ENCODE assay signal across 8 cellular contexts in the genomic region with DNA sequence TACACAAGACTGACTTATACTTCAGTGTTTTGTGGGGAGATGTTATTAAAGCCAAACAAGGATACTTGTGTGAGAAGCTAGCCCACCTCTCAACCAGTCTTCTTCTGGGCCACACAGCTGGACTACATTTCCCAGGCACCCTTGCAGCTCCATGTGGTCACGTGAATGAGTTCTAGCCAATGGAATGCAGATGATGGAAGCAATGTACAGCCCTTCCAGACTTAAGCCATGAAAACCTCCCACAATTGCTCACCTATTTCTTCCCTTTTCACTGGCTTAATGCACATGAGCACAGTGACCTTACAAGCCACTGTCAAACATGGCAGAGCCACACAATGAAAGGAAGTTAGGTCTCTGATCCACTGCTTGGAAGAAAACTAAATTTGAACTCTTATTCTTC. TPM values are rescaled to one million over a fixed set of nuclear protein-coding genes. Genes with fewer than 3 reads are reported as not detected.
A peak's percentile ranks its signal among the peaks of the same experiment; 100 is the strongest.
DNase-seq lines count a peak whose midpoint lies in the region; ATAC-seq, FAIRE-seq and TF ChIP-seq lines count a peak whose summit lies in the region.

No MANE protein-coding gene starts in this region.

- H4K20me1 ChIP-seq in KMS-11 (ENCODE audit: insufficient read depth), result no peaks in the 10 kb centered on the region

- H3K27me3 ChIP-seq in KMS-11 (ENCODE audit: insufficient read depth, low read depth), result no peaks in the 10 kb centered on the region
- no peaks in the 10 kb centered on the region for H3K27me3 ChIP-seq in gastrocnemius medialis

- TF ChIP-seq CTCF in GM10266 (IDR thresholded peaks at IDR 0.05; ENCODE audit: control insufficient read depth, insufficient read depth, low read depth, missing control alignments) (no peak), KMS-11 (conservative IDR thresholded peaks at IDR 0.05; ENCODE audit: low read depth, low read length) (no peak), gastrocnemius medialis (IDR thresholded peaks at IDR 0.05 in 4 of 5, conservative IDR thresholded peaks at IDR 0.05 in 1 of 5) (no peak)

- in situ Hi-C loops in gastrocnemius medialis (cut with MboI; ENCODE audit: low sequenced_read_pairs in 4 of 4), result no loop called here

- TF ChIP-seq POLR2A in gastrocnemius medialis (IDR thresholded peaks at IDR 0.05) (no peak), GM12892 (IDR thresholded peaks at IDR 0.05; ENCODE audit: low read depth, low read length) (no peak)

- H3K27ac ChIP-seq in KMS-11 (no peak overlapping the region), gastrocnemius medialis (no peak overlapping the region)

- intact Hi-C loops in gastrocnemius medialis (cut with DNase I; ENCODE audit: low total_unique reads), result no loop called here

- H3K4me2 ChIP-seq in KMS-11, result no peak overlapping the region

- peak overlapping the region; percentile 29; the same call in 1 of the 2 replicates for H2AFZ ChIP-seq in KMS-11 (ENCODE audit: low read depth)

- ATAC-seq in gastrocnemius medialis, result peak; percentile 58 to 84

- H3K4me1 ChIP-seq in KMS-11 (ENCODE audit: low read depth, poor library complexity, severe bottlenecking), result no peaks in the 10 kb centered on the region
- H3K4me1 ChIP-seq in gastrocnemius medialis, result no peaks in the 10 kb centered on the region

- H3K79me2 ChIP-seq in KMS-11 (ENCODE audit: insufficient read depth, low read depth), result no peaks in the 10 kb centered on the region

- H3K4me3 ChIP-seq in KMS-11 (IDR thresholded peaks at IDR 0.05; ENCODE audit: insufficient read depth, low read depth, low read length), result no peak overlapping the region
- H3K4me3 ChIP-seq in gastrocnemius medialis, result no peak overlapping the region

- no peaks in the 10 kb centered on the region for H3K36me3 ChIP-seq in KMS-11 (ENCODE audit: insufficient read depth)
- H3K36me3 ChIP-seq in gastrocnemius medialis, result no peaks in the 10 kb centered on the region

- FAIRE-seq in GM12892 (lab: Jason Lieb, UNC), result no peak

- H3K9ac ChIP-seq in KMS-11, result no peak overlapping the region

- no peaks in the 10 kb centered on the region for H3K9me3 ChIP-seq in gastrocnemius medialis

- peak; percentile 58 for DNase-seq in AG08396 (ENCODE audit: low spot score)
- DNase-seq in GM10266 (ENCODE audit: extremely low spot score), result peak; percentile 42
- DNase-seq in HCEC 1CT, result peak; percentile 66
- peak; percentile 3 for DNase-seq in SKM-1 (lab: John Stamatoyannopoulos, UW; ENCODE audit: unreplicated experiment)
- DNase-seq in fibroblast of the conjunctiva (ENCODE audit: low read depth), result peak; percentile 55
- no peak for DNase-seq in gastrocnemius medialis
- DNase-seq in GM12892 (ENCODE audit: insufficient read length), result no peak

RNA-seq across cellular contexts. Expression of a gene that starts 20.4 kb away (rescaled TPM):
- total RNA-seq in gastrocnemius medialis, result 100 to 1,000 TPM in 3 of 4 donors, 10 to 100 TPM in 1; 65.1 to 126 (median 110) TPM
- polyA plus RNA-seq in GM12892 (2012; ENCODE audit: missing spikeins), result 11.1 TPM

Comparison
In these comparisons a context has a peak if more than half of its experiments do, and no peak if none do; other contexts are left out.
1. DNase-seq: peak in AG08396 (single experiment), GM10266 (single experiment), HCEC 1CT (single experiment), SKM-1 (single experiment) and fibroblast of the conjunctiva (single experiment); none in gastrocnemius medialis (0 of 2) and GM12892 (single experiment).